Comparison of ENCODE assay signal across 1 cellular context in the genomic region with DNA sequence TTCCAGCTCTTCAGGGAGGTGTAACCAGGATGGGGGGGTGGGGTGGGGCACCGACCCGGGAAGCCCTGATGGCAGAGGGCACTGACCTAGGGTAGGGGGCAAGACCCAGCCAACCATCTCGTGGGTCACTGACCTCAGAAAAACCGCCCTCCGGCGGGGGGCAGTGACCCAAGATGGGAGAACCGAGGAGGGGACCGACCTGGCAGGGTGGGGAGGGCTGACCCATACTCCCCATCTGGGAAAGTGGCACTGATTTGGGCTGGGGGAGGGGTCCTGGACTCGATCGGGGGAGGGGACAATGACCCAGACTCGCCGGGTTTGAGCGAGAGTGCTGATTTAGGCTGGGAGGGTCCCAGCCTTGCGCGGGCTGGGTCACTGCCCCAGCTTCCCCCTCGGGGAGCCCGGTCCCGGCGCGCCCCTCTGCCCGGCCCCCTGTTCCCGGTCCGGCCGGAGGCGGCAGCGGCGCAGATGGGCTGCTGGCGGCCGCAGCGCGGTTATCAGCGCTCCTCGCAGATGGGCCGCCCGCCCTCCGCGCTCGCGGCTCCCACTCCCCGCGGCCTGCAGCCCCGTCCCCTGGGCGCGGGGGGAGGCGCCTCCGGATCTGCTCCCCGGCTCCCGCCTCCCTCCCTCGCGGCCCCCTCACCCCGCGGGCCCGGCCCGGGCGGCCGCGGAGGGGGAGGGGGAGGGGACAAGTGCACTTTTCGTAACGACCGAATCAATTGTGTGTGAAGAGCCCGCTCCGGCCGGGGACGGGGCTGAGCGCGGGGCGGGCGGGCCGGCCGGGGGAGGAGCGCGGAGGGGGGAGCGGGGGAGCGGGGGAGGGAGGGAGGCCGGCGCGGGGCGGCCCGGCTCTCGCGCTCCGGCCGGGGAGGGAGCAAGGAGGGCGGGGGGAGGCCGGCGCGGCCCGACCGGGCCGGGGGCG.
TF ChIP-seq lines count a peak whose summit lies in the region.

No MANE protein-coding gene starts in this region.

TF ChIP-seq in HEK293, 187 proteins besides CTCF, POLR2A, EP300 and RAD21 (continued from another document):
- TF ChIP-seq, protein P1, sequence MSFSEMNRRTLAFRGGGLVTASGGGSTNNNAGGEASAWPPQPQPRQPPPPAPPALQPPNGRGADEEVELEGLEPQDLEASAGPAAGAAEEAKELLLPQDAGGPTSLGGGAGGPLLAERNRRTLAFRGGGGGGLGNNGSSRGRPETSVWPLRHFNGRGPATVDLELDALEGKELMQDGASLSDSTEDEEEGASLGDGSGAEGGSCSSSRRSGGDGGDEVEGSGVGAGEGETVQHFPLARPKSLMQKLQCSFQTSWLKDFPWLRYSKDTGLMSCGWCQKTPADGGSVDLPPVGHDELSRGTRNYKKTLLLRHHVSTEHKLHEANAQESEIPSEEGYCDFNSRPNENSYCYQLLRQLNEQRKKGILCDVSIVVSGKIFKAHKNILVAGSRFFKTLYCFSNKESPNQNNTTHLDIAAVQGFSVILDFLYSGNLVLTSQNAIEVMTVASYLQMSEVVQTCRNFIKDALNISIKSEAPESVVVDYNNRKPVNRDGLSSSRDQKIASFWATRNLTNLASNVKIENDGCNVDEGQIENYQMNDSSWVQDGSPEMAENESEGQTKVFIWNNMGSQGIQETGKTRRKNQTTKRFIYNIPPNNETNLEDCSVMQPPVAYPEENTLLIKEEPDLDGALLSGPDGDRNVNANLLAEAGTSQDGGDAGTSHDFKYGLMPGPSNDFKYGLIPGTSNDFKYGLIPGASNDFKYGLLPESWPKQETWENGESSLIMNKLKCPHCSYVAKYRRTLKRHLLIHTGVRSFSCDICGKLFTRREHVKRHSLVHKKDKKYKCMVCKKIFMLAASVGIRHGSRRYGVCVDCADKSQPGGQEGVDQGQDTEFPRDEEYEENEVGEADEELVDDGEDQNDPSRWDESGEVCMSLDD (tag by site-specific recombination; IDR thresholded peaks at IDR 0.05): peak; percentile 46; the same call in 1 of the 2 replicates
- TF ChIP-seq ZSCAN30 (tag by site-specific recombination; IDR thresholded peaks at IDR 0.05): peak; percentile 17; the same call in 1 of the 2 replicates
- 0 out of 2 replicates have a peak, but pooled peaks have one; percentile 45 for TF ChIP-seq ZBTB7A (tag by site-specific recombination; IDR thresholded peaks at IDR 0.05; ENCODE audit: low read depth)
- TF ChIP-seq KLF9 (tag by site-specific recombination; IDR thresholded peaks at IDR 0.05; ENCODE audit: low read depth): peak; percentile 40; the same call in 1 of the 2 replicates
- peak; percentile 30; the same call in 1 of the 2 replicates for TF ChIP-seq BCL11B (tag by site-specific recombination; IDR thresholded peaks at IDR 0.05; ENCODE audit: low read depth)
- TF ChIP-seq, protein P2, sequence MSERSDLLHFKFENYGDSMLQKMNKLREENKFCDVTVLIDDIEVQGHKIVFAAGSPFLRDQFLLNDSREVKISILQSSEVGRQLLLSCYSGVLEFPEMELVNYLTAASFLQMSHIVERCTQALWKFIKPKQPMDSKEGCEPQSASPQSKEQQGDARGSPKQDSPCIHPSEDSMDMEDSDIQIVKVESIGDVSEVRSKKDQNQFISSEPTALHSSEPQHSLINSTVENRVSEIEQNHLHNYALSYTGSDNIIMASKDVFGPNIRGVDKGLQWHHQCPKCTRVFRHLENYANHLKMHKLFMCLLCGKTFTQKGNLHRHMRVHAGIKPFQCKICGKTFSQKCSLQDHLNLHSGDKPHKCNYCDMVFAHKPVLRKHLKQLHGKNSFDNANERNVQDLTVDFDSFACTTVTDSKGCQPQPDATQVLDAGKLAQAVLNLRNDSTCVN (tag by site-specific recombination; optimal IDR thresholded peaks at IDR 0.05): peak; percentile 35
- TF ChIP-seq, protein P3, sequence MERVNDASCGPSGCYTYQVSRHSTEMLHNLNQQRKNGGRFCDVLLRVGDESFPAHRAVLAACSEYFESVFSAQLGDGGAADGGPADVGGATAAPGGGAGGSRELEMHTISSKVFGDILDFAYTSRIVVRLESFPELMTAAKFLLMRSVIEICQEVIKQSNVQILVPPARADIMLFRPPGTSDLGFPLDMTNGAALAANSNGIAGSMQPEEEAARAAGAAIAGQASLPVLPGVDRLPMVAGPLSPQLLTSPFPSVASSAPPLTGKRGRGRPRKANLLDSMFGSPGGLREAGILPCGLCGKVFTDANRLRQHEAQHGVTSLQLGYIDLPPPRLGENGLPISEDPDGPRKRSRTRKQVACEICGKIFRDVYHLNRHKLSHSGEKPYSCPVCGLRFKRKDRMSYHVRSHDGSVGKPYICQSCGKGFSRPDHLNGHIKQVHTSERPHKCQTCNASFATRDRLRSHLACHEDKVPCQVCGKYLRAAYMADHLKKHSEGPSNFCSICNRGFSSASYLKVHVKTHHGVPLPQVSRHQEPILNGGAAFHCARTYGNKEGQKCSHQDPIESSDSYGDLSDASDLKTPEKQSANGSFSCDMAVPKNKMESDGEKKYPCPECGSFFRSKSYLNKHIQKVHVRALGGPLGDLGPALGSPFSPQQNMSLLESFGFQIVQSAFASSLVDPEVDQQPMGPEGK (tag by site-specific recombination; IDR thresholded peaks at IDR 0.05): peak; percentile 44; the same call in 1 of the 2 replicates
- peak; percentile 47; the same call in 1 of the 2 replicates for TF ChIP-seq ZNF398 (tag by site-specific recombination; IDR thresholded peaks at IDR 0.05)
- no peak for TF ChIP-seq EGR2 (tag by site-specific recombination; IDR thresholded peaks at IDR 0.05; ENCODE audit: low read depth)
